ENCODE assay signal across 8 cellular contexts in genomic region chr16:1613240-1613639, GRCh38. TPM values are rescaled to one million over a fixed set of nuclear protein-coding genes. Genes with fewer than 3 reads are reported as not detected.
DNase-seq lines count a peak whose midpoint lies in the region; ATAC-seq and TF ChIP-seq lines count a peak whose summit lies in the region.

No MANE protein-coding gene starts in this region.

- DNase-seq in activated naive CD4-positive, alpha-beta T cell treated with anti-CD3 and anti-CD28 coated beads for 36 hours = peak; percentile 34
- no peak for DNase-seq in activated naive CD4-positive, alpha-beta T cell treated with anti-CD3 and anti-CD28 coated beads, Interleukin-2, amount 50 U/mL, for 16 hours
- DNase-seq in T-helper 17 cell (no peak), esophagus muscularis mucosa (ENCODE audit: extremely low spot score) (no peak), NCI-H446 treated with DMSO at 0.1 percent for 48 hours (lab: John Stamatoyannopoulos, UW) (no peak)

- H3K9me3 Mint-ChIP-seq in activated naive CD4-positive, alpha-beta T cell treated with anti-CD3 and anti-CD28 coated beads for 36 hours = no peaks in the 10 kb centered on the region

- peaks cover 18% of the 10 kb centered on the region for H3K36me3 Mint-ChIP-seq in activated naive CD4-positive, alpha-beta T cell treated with anti-CD3 and anti-CD28 coated beads for 36 hours (ENCODE audit: low read depth)
- H3K36me3 Mint-ChIP-seq in T-helper 17 cell (ENCODE audit: low read depth) = no peaks in the 10 kb centered on the region

- intact Hi-C loops in activated naive CD4-positive, alpha-beta T cell treated with anti-CD3 and anti-CD28 coated beads for 36 hours (cut with micrococcal nuclease) = loop anchor here (2.0 to 10.0 kb wide), 6 partner anchors 66 to 329 kb away; partner anchors contain the start of genes EME2, JPT2, MRPS34 and MSRB1
- intact Hi-C loops in esophagus muscularis mucosa (cut with DNase I) = loop anchor here (5.0 to 10.0 kb wide), 3 partner anchors 92 to 159 kb away; partner anchors contain the start of genes EME2, MAPK8IP3, MRPS34 and NME3

- H3K36me3 ChIP-seq in esophagus muscularis mucosa (peaks cover 0 to 22% (median 10%) of the 10 kb centered on the region in 4 donors), rectal smooth muscle tissue (ENCODE audit: control insufficient read depth, insufficient read depth, low read length) (peaks cover 4% of the 10 kb centered on the region)

- H3K9me3 ChIP-seq in T-helper 17 cell (ENCODE audit: control insufficient read depth, low read length, poor library complexity, severe bottlenecking) (no peaks in the 10 kb centered on the region), esophagus muscularis mucosa (no peaks in the 10 kb centered on the region)

- H3K4me1 Mint-ChIP-seq in activated naive CD4-positive, alpha-beta T cell treated with anti-CD3 and anti-CD28 coated beads for 36 hours (ENCODE audit: low read depth) = peaks cover 29% of the 10 kb centered on the region
- H3K4me1 Mint-ChIP-seq in T-helper 17 cell = peaks cover 19% of the 10 kb centered on the region

- 1% methylated on average over 19 of the region's 19 CpGs for WGBS in esophagus muscularis mucosa

- CTCF ChIA-PET in activated naive CD4-positive, alpha-beta T cell treated with anti-CD3 and anti-CD28 coated beads for 36 hours (lab: Charles Lee) = no interaction called here

- H3K27me3 Mint-ChIP-seq in activated naive CD4-positive, alpha-beta T cell treated with anti-CD3 and anti-CD28 coated beads for 36 hours (ENCODE audit: low read depth) = no peaks in the 10 kb centered on the region
- no peaks in the 10 kb centered on the region for H3K27me3 Mint-ChIP-seq in T-helper 17 cell

- peak overlapping the region; percentile 5 for H3K27ac Mint-ChIP-seq in activated naive CD4-positive, alpha-beta T cell treated with anti-CD3 and anti-CD28 coated beads for 36 hours
- peak overlapping the region; percentile 77 for H3K27ac Mint-ChIP-seq in T-helper 17 cell

- no peak for TF ChIP-seq POLR2A in esophagus muscularis mucosa (IDR thresholded peaks at IDR 0.05; ENCODE audit: low read depth)

- ATAC-seq in T-helper 17 cell = no peak
- ATAC-seq in HG03378 (IDR thresholded peaks at IDR 0.05; ENCODE audit: unreplicated experiment) = no peak
- no peak for ATAC-seq in GM21825 (IDR thresholded peaks at IDR 0.05; ENCODE audit: unreplicated experiment)

- H3K4me3 Mint-ChIP-seq in activated naive CD4-positive, alpha-beta T cell treated with anti-CD3 and anti-CD28 coated beads for 36 hours = peak overlapping the region; percentile 86
- peak overlapping the region; percentile 88 for H3K4me3 Mint-ChIP-seq in T-helper 17 cell

- peaks cover 45 to 70% (median 64%) of the 10 kb centered on the region in 4 donors for H3K4me1 ChIP-seq in esophagus muscularis mucosa
- peaks cover 21% of the 10 kb centered on the region for H3K4me1 ChIP-seq in rectal smooth muscle tissue (ENCODE audit: control insufficient read depth, insufficient read depth, low read length)

- no peak overlapping the region for H3K9ac ChIP-seq in rectal smooth muscle tissue (ENCODE audit: low read length)

- peak overlapping the region; percentile 84 to 94 (median 88) for H3K27ac ChIP-seq in esophagus muscularis mucosa (replicated peaks in 1 of 4)
- H3K27ac ChIP-seq in rectal smooth muscle tissue (ENCODE audit: low read depth, low read length) = no peak overlapping the region

- no peak for TF ChIP-seq EP300 in esophagus muscularis mucosa (IDR thresholded peaks at IDR 0.05)

- no peaks in the 10 kb centered on the region for H3K27me3 ChIP-seq in esophagus muscularis mucosa
- H3K27me3 ChIP-seq in rectal smooth muscle tissue (ENCODE audit: control insufficient read depth, insufficient read depth, low read length) = no peaks in the 10 kb centered on the region

- H3K4me3 ChIP-seq in esophagus muscularis mucosa = peak overlapping the region; percentile 88 to 98 (median 94)
- H3K4me3 ChIP-seq in rectal smooth muscle tissue (ENCODE audit: low read length) = peak overlapping the region; percentile 91

- TF ChIP-seq CTCF in esophagus muscularis mucosa (IDR thresholded peaks at IDR 0.05) = no peak

RNA-seq across cellular contexts. Expression of gene CRAMP1, which starts 1.1 kb away (rescaled TPM):
- 10 to 100 TPM; 11.3 to 15.7 TPM for total RNA-seq in activated naive CD4-positive, alpha-beta T cell treated with anti-CD3 and anti-CD28 coated beads for 36 hours
- total RNA-seq in T-helper 17 cell = 10 to 100 TPM; 22.8 to 28.6 TPM
- total RNA-seq in esophagus muscularis mucosa = 10 to 100 TPM in 3 of 4 donors, 1 to 10 TPM in 1; 9.1 to 15.5 (median 12.5) TPM

RNA-seq across cellular contexts. Expression of gene IFT140, which starts 1.4 kb away (rescaled TPM):
- 10 to 100 TPM; 10.6 to 14.3 TPM for total RNA-seq in activated naive CD4-positive, alpha-beta T cell treated with anti-CD3 and anti-CD28 coated beads for 36 hours
- total RNA-seq in T-helper 17 cell (1 to 10 TPM; 5.5 to 7.9 TPM), esophagus muscularis mucosa (10 to 100 TPM; 16.6 to 27.3 (median 20.1) TPM)
